26 cellular contexts compared by ENCODE assay signal in genomic region chr2:118580651-118581050, GRCh38.
DNase-seq lines count a peak whose midpoint lies in the region; ATAC-seq, FAIRE-seq and TF ChIP-seq lines count a peak whose summit lies in the region.
"Had no signal": no experiment of that assay in that cellular context is flagged by ENCODE, and none has a peak within 500 bp of the region (broad histone marks: within the 10 kb centered on the region; RNA-seq: fewer than 3 reads in every experiment).

No MANE protein-coding gene starts in this region.

- H3F3A ChIP-seq in PC-3 (ENCODE audit: low read length, unreplicated experiment), result no peaks in the 10 kb centered on the region

- H3K27me3 ChIP-seq in PC-3 (ENCODE audit: low read length) (no peaks in the 10 kb centered on the region; the same call in 1 of the 2 replicates), gastrocnemius medialis (no peaks in the 10 kb centered on the region), small intestine (ENCODE audit: control insufficient read depth in 2 of 2, insufficient read depth in 2 of 2, low read length in 2 of 2) (no peaks in the 10 kb centered on the region)
- H3K27me3 ChIP-seq: ovary, spleen had no signal

- H3K4me1 ChIP-seq in PC-3 (ENCODE audit: insufficient read depth, low read length) (peaks cover 10% of the 10 kb centered on the region), gastrocnemius medialis (peaks cover 6 to 16% of the 10 kb centered on the region in 2 donors), small intestine (ENCODE audit: control insufficient read depth in 2 of 2, insufficient read depth in 1 of 2, low read depth in 1 of 2, low read length in 1 of 2) (no peaks in the 10 kb centered on the region)
- H3K4me1 ChIP-seq: HAP-1, heart left ventricle, spleen, upper lobe of right lung had no signal

- H3K27ac ChIP-seq in PC-3 (ENCODE audit: low read length), result no peak overlapping the region
- H3K27ac ChIP-seq in gastrocnemius medialis, result peak overlapping the region; percentile 37 to 46 (median 41)
- H3K27ac ChIP-seq in small intestine (ENCODE audit: low read depth in 1 of 2, low read length in 1 of 2), result no peak overlapping the region
- H3K27ac ChIP-seq: heart left ventricle, lower lobe of right lung, ovary, spleen, upper lobe of right lung had no signal

- BruUV-seq in PC-3 (replicated peaks; lab: Mats Ljungman, UMichigan), result no TSS peak

- TF ChIP-seq POLR2A in gastrocnemius medialis (IDR thresholded peaks at IDR 0.05), result no peak

- H2AFZ ChIP-seq in PC-3 (ENCODE audit: low read length), result no peak overlapping the region

- no peak overlapping the region for H3K9ac ChIP-seq in PC-3 (ENCODE audit: low read length)

- peak; percentile 32 for DNase-seq in EH (ENCODE audit: low read depth)
- DNase-seq in PC-3, result peak; percentile 73
- DNase-seq in fibroblast of mammary gland (ENCODE audit: low read depth), result peak; percentile 62
- no peak for DNase-seq in gastrocnemius medialis
- DNase-seq in NCI-H345 treated with DMSO at 0.1 percent for 48 hours (lab: John Stamatoyannopoulos, UW; ENCODE audit: unreplicated experiment), result no peak
- no peak for DNase-seq in RCC 7860 (ENCODE audit: low spot score)
- no peak for DNase-seq in small intestine
- DNase-seq: activated CD4-positive, alpha-beta T cell treated with anti-CD3 and anti-CD28 coated beads for 36 hours; activated effector memory CD4-positive, alpha-beta T cell treated with Interleukin-2 at 50 U/mL for 16 hours; activated naive CD8-positive, alpha-beta T cell treated with anti-CD3 and anti-CD28 coated beads for 36 hours; activated T-cell treated with anti-CD3 and anti-CD28 coated beads for 4 hours; CD4-positive, CD25-positive, alpha-beta regulatory T cell; heart left ventricle; KG1; kidney glomerular epithelial cell; lower lobe of right lung; NCI-H146; NCI-H446 treated with DMSO at 0.1 percent for 48 hours; nephron progenitor cell; ovary; SHP77; spleen; substantia nigra; upper lobe of right lung had no signal

- H3K4me3 ChIP-seq in PC-3 (ENCODE audit: low read length) (no peak overlapping the region), fibroblast of mammary gland (ENCODE audit: control insufficient read depth, low read depth, low read length) (no peak overlapping the region), gastrocnemius medialis (no peak overlapping the region), small intestine (ENCODE audit: low read depth in 1 of 2, low read length in 2 of 2) (no peak overlapping the region)
- H3K4me3 ChIP-seq: HAP-1, heart left ventricle, lower lobe of right lung, ovary, spleen, upper lobe of right lung had no signal

- POLR2A ChIA-PET in PC-3 (lab: Charles Lee; ENCODE audit: unreplicated experiment), result no interaction called here

- peak; percentile 90 for ATAC-seq in PC-3
- ATAC-seq in gastrocnemius medialis, result no peak
- no peak for ATAC-seq in HG03565 (IDR thresholded peaks at IDR 0.05; ENCODE audit: unreplicated experiment)
- ATAC-seq: activated CD4-positive, alpha-beta T cell treated with anti-CD3 and anti-CD28 coated beads for 36 hours; heart left ventricle; lower lobe of right lung; upper lobe of right lung had no signal

- CTCF ChIA-PET in PC-3 (lab: Charles Lee), result interaction anchor here (1.2 kb wide), 1 partner anchor 275 kb away, joined by 3 read pairs; no protein-coding TSS in a partner anchor

- intact Hi-C loops in PC-3 (cut with micrococcal nuclease) (no loop called here), gastrocnemius medialis (cut with DNase I; ENCODE audit: low total_unique reads) (loop anchor here (10.0 kb wide), 2 partner anchors 164 to 356 kb away; no protein-coding TSS in a partner anchor)

- H4K20me1 ChIP-seq in PC-3 (ENCODE audit: low read length), result no peaks in the 10 kb centered on the region

- no peak for FAIRE-seq in RCC 7860 (lab: Jason Lieb, UNC)
- FAIRE-seq in small intestine (lab: Jason Lieb, UNC), result no peak

- H3K79me2 ChIP-seq in PC-3 (ENCODE audit: low read length), result no peaks in the 10 kb centered on the region

- peak overlapping the region; percentile 9; the same call in 1 of the 2 replicates for H3K4me2 ChIP-seq in PC-3 (ENCODE audit: low read length)

- H3K9me2 ChIP-seq in PC-3 (replicated peaks; ENCODE audit: low read length), result no peaks in the 10 kb centered on the region

- no peaks in the 10 kb centered on the region for H3K9me3 ChIP-seq in PC-3 (ENCODE audit: low read length)
- no peaks in the 10 kb centered on the region for H3K9me3 ChIP-seq in gastrocnemius medialis
- no peaks in the 10 kb centered on the region for H3K9me3 ChIP-seq in small intestine (ENCODE audit: control insufficient read depth, low read depth)
- H3K9me3 ChIP-seq: HAP-1, heart left ventricle, lower lobe of right lung, ovary, spleen, upper lobe of right lung had no signal

- 29 to 81% (median 42%) methylated on average over 1 of the region's 1 CpG for WGBS in small intestine, 3 donors

- in situ Hi-C loops in gastrocnemius medialis (cut with MboI; ENCODE audit: low sequenced_read_pairs in 4 of 4), result no loop called here

- H3K36me3 ChIP-seq in PC-3 (ENCODE audit: low read depth, low read length) (no peaks in the 10 kb centered on the region), gastrocnemius medialis (no peaks in the 10 kb centered on the region), small intestine (ENCODE audit: control insufficient read depth in 2 of 2, insufficient read depth in 2 of 2, low read length in 2 of 2) (no peaks in the 10 kb centered on the region)
- H3K36me3 ChIP-seq: HAP-1, heart left ventricle, lower lobe of right lung, ovary, spleen, upper lobe of right lung had no signal

- TF ChIP-seq CTCF in PC-3 (conservative IDR thresholded peaks at IDR 0.05; ENCODE audit: low read depth, low read length) (no peak), fibroblast of mammary gland (conservative IDR thresholded peaks at IDR 0.05; ENCODE audit: control insufficient read depth, insufficient read depth, low read depth, low read length) (no peak), gastrocnemius medialis (IDR thresholded peaks at IDR 0.05 in 4 of 5, conservative IDR thresholded peaks at IDR 0.05 in 1 of 5) (no peak)

Comparison
In these comparisons a context has a peak if more than half of its experiments do, and no peak if none do; other contexts are left out.
1. DNase-seq: peak in EH (single experiment), PC-3 (single experiment) and fibroblast of mammary gland (single experiment); none in gastrocnemius medialis (0 of 2), NCI-H345 treated with DMSO at 0.1 percent for 48 hours (single experiment), RCC 7860 (single experiment) and small intestine (single experiment).
2. H3K27ac ChIP-seq: peak in gastrocnemius medialis (4 of 4); none in PC-3 (single experiment) and small intestine (0 of 2).